8 cellular contexts compared by ENCODE assay signal in the genomic region with DNA sequence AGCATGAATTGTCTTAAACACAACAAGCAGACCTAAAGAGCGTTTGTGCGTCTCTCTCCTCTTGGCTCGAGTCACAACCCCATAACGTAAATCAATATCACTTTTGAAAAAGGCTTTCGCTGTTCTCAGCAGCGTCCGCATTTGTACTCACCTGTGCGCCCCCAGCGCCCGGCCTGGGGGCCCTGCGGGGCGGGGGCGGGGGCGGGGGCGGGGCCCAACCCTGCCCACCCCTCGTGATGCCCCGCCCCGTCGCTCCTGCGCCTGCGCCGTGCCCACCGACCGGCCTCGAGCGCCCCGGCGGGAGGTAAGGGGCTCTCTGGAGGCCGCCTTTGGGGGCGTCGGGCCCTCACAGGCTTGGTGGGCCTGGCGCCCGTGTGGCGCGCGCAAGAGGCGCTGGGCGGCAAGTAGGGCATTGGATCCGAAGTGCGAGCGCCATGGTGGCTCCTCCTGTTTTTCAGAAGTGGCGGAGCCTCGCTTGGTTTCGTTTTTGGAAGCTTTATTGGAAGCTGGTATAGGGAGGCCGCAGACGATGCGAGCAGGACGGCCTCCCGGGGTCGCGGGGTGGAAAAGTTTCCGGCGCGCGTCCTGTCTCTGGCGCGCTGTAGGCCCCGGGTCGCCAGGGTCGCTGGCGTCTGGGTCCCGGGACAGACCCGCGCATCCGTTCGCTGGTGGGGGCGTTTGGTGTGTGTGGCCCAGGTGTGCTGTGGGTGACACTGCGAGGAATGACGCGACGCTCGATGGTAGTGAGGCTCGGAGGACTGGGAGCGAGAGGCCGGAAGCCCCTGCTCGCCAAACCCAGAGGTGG. TPM values are rescaled to one million over a fixed set of nuclear protein-coding genes. Genes with fewer than 3 reads are reported as not detected.
A peak's percentile ranks its signal among the peaks of the same experiment; 100 is the strongest.
DNase-seq lines count a peak whose midpoint lies in the region; ATAC-seq, FAIRE-seq and TF ChIP-seq lines count a peak whose summit lies in the region.

TSS of gene STX17 (plus strand) at position 252 of the 805 bp plus-strand sequence. CDS start 8,586 bp downstream, outside the sequence.

- TF ChIP-seq CTCF in neutrophil (IDR thresholded peaks at IDR 0.05), result no peak

- H3K9me3 ChIP-seq in KOPT-K1 (ENCODE audit: insufficient read depth, low read length, poor library complexity, severe bottlenecking), result no peaks in the 10 kb centered on the region
- H3K9me3 ChIP-seq in neutrophil, result no peaks in the 10 kb centered on the region

- ATAC-seq in GM21786 (IDR thresholded peaks at IDR 0.05; ENCODE audit: unreplicated experiment), result peak; percentile 82

- peak within 1 kb of the TSS; percentile 87 to 95 for H3K4me3 ChIP-seq in neutrophil (ENCODE audit: low read depth in 1 of 2, low read length in 1 of 2)

- peak within 1 kb of the TSS; percentile 83 for H3K27ac ChIP-seq in KOPT-K1 (ENCODE audit: low read depth, low read length, poor library complexity, severe bottlenecking)
- peak within 1 kb of the TSS; percentile 88 for H3K27ac ChIP-seq in neutrophil
- H3K27ac ChIP-seq in substantia nigra (ENCODE audit: low read depth, low read length, poor library complexity, severe bottlenecking), result peak within 1 kb of the TSS; percentile 77

- peak; percentile 89 for DNase-seq in Daoy (ENCODE audit: low read depth)
- DNase-seq in SIG-M5 treated with dmso at 0.1 percent for 504 hours (lab: John Stamatoyannopoulos, UW; ENCODE audit: unreplicated experiment), result peak; percentile 42
- DNase-seq in activated naive CD4-positive, alpha-beta T cell (lab: John Stamatoyannopoulos, UW), result peak; percentile 45 to 84 (median 64)
- DNase-seq in frontal cortex (ENCODE audit: low spot score in 2 of 2), result peak; percentile 87
- DNase-seq in substantia nigra (lab: John Stamatoyannopoulos, UW), result peak in 47 of 49 donors; percentile 14 to 88 (median 68)

- peaks cover 11 to 12% of the 10 kb centered on the region in 2 experiments for H3K4me1 ChIP-seq in neutrophil (ENCODE audit: control insufficient read depth in 1 of 2, insufficient read depth in 1 of 2, low read depth in 1 of 2, low read length in 1 of 2)

- FAIRE-seq in frontal cortex (lab: Jason Lieb, UNC), result no peak

- H3K27me3 ChIP-seq in neutrophil, result no peaks in the 10 kb centered on the region

- H3K36me3 ChIP-seq in KOPT-K1 (ENCODE audit: insufficient read depth, low read length) (no peaks in the 10 kb centered on the region), neutrophil (no peaks in the 10 kb centered on the region)

RNA-seq across cellular contexts. Expression of gene STX17, which starts in this region (rescaled TPM):
- 18.6 and 22.0 TPM in 2 replicates for total RNA-seq in Daoy (2014; rRNA removed; shearing (Covaris generic))
- total RNA-seq in frontal cortex, result 14.7 TPM

Comparison
In these comparisons a context has a peak if more than half of its experiments do, and no peak if none do; other contexts are left out.
1. Peak in every context shown above with its lines: DNase-seq, ATAC-seq, H3K4me3 ChIP-seq and H3K27ac ChIP-seq.